ENCODE assay signal across 8 cellular contexts in genomic region chr6:5831219-5831862, GRCh38.
DNase-seq lines count a peak whose midpoint lies in the region; ATAC-seq and TF ChIP-seq lines count a peak whose summit lies in the region.
"Not testable (repeated sequence)": the region's sequence is repeated elsewhere in the genome, so short reads cannot be mapped to it uniquely, and the experiment has no call there.

No MANE protein-coding gene starts in this region.

- H3K27me3 ChIP-seq in upper lobe of right lung, result not testable (repeated sequence)

- H3K27ac ChIP-seq in skin epidermis, result peak overlapping the region in 11 of 21 experiments; percentile 19 to 86 (median 42)
- not testable (repeated sequence) for H3K27ac ChIP-seq in upper lobe of right lung

- ATAC-seq in GM18519 (IDR thresholded peaks at IDR 0.05; ENCODE audit: low FRiP score, unreplicated experiment) (peak; percentile 53), HG02885 (IDR thresholded peaks at IDR 0.05; ENCODE audit: poor library complexity, unreplicated experiment) (peak; percentile 66), Right ventricle myocardium superior (ENCODE audit: poor library complexity) (peak; percentile 70), upper lobe of right lung (peak; percentile 74)

- H3K4me3 ChIP-seq in skin epidermis, upper lobe of right lung: not testable (repeated sequence)

- not testable (repeated sequence) for TF ChIP-seq CTCF in upper lobe of right lung (IDR thresholded peaks at IDR 0.05)

- H3K4me1 ChIP-seq in upper lobe of right lung, result not testable (repeated sequence)

- peak; percentile 45 for DNase-seq in NOMO-1 treated with DMSO at 0.1 percent for 48 hours (lab: John Stamatoyannopoulos, UW; ENCODE audit: unreplicated experiment)
- DNase-seq in activated CD4-positive, alpha-beta T cell treated with anti-CD3 and anti-CD28 coated beads for 4 hours, result peak; percentile 12 to 18
- peak; percentile 14 for DNase-seq in activated gamma-delta T cell treated with anti-CD3 and anti-CD28 coated beads, Interleukin-2, amount 50 U/mL, for 16 hours (ENCODE audit: low read depth)
- DNase-seq in Right ventricle myocardium superior, upper lobe of right lung: not testable (repeated sequence)

- H3K36me3 ChIP-seq in upper lobe of right lung, result not testable (repeated sequence)

- intact Hi-C loops in Right ventricle myocardium superior (cut with DNase I); upper lobe of right lung (cut with DNase I): not testable (repeated sequence)

- H3K9me3 ChIP-seq in upper lobe of right lung, result not testable (repeated sequence)
